ENCODE assay signal across 2 cellular contexts in genomic region chr6:11462742-11463414, GRCh38.
TF ChIP-seq lines count a peak whose summit lies in the region.

No MANE protein-coding gene starts in this region.

TF ChIP-seq in H1, 55 proteins besides CTCF, POLR2A, EP300 and RAD21:
- TF ChIP-seq BCL11A (IDR thresholded peaks at IDR 0.05; ENCODE audit: low read depth in 2 of 2, low read length in 2 of 2) = no peak
- no peak for TF ChIP-seq CREB1 (IDR thresholded peaks at IDR 0.05)
- TF ChIP-seq SUZ12 (IDR thresholded peaks at IDR 0.05; ENCODE audit: low read length) = no peak
- TF ChIP-seq SIRT6 (IDR thresholded peaks at IDR 0.05; ENCODE audit: low read length) = no peak
- TF ChIP-seq SP4 (IDR thresholded peaks at IDR 0.05; ENCODE audit: low read length) = no peak
- no peak for TF ChIP-seq ATF3 (IDR thresholded peaks at IDR 0.05; ENCODE audit: insufficient read depth, low read depth, low read length)
- TF ChIP-seq RBBP5 (IDR thresholded peaks at IDR 0.05; ENCODE audit: borderline replicate concordance, low read depth, low read length) = no peak
- TF ChIP-seq YY1 (IDR thresholded peaks at IDR 0.05; ENCODE audit: low read depth, low read length) = no peak

TF ChIP-seq in SK-N-SH treated with all-trans-retinoic acid at 6 μM for 48 hours, 23 proteins besides CTCF, POLR2A, EP300 and RAD21:
- TF ChIP-seq CREB5 (CRISPR knock-in tag; IDR thresholded peaks at IDR 0.05; ENCODE audit: low read depth) (no peak), ESRRG (CRISPR knock-in tag; IDR thresholded peaks at IDR 0.05) (no peak), SNAI2 (CRISPR knock-in tag; IDR thresholded peaks at IDR 0.05) (no peak), GLIS3 (CRISPR knock-in tag; IDR thresholded peaks at IDR 0.05) (no peak), RARB (CRISPR knock-in tag; IDR thresholded peaks at IDR 0.05) (no peak), ZNF8 (CRISPR knock-in tag; IDR thresholded peaks at IDR 0.05) (no peak), OSR1 (CRISPR knock-in tag; IDR thresholded peaks at IDR 0.05) (no peak), ARNTL (CRISPR knock-in tag; IDR thresholded peaks at IDR 0.05; ENCODE audit: borderline replicate concordance, low read depth) (no peak), ZFP3 (CRISPR knock-in tag; IDR thresholded peaks at IDR 0.05) (no peak), ZC3H10 (CRISPR knock-in tag; IDR thresholded peaks at IDR 0.05) (no peak), ZFP30 (CRISPR knock-in tag; IDR thresholded peaks at IDR 0.05) (no peak), TCF4 (CRISPR knock-in tag; IDR thresholded peaks at IDR 0.05; ENCODE audit: borderline replicate concordance) (no peak), CSDC2 (CRISPR knock-in tag; IDR thresholded peaks at IDR 0.05) (no peak)
